1 cellular context compared by ENCODE assay signal in genomic region chr6:29752451-29753308, GRCh38.
A peak's percentile ranks its signal among the peaks of the same experiment; 100 is the strongest.
TF ChIP-seq lines count a peak whose summit lies in the region.

No MANE protein-coding gene starts in this region.

TF ChIP-seq in K562, 482 proteins besides CTCF, POLR2A, EP300 and RAD21 (continued from another document):
- TF ChIP-seq MAZ (CRISPR knock-in tag; conservative IDR thresholded peaks at IDR 0.05 in 1 of 2, IDR thresholded peaks at IDR 0.05 in 1 of 2) (peak; percentile 43 to 89; a peak in 3 of 4 replicates), ZFP36 (IDR thresholded peaks at IDR 0.05; ENCODE audit: low read depth, low read length, partially characterized antibody) (peak; percentile 28), KDM5B (IDR thresholded peaks at IDR 0.05; ENCODE audit: insufficient replicate concordance, low read depth, low read length) (peak; percentile 82), POLR2B (IDR thresholded peaks at IDR 0.05; ENCODE audit: low read depth, partially characterized antibody) (no peak), FOXK1 (CRISPR knock-in tag; IDR thresholded peaks at IDR 0.05; ENCODE audit: borderline replicate concordance) (0 out of 2 replicates have a peak, but pooled peaks have one; percentile 71), GATAD2A (IDR thresholded peaks at IDR 0.05) (0 out of 2 replicates have a peak, but pooled peaks have one; percentile 26), NEUROD1 (IDR thresholded peaks at IDR 0.05; ENCODE audit: borderline replicate concordance, low read depth, low read length, partially characterized antibody) (peak; percentile 43)
